In genomic region chr2:182901748-182902147, GRCh38 we compare ENCODE assay signal across 17 cellular contexts. TPM values are rescaled to one million over a fixed set of nuclear protein-coding genes. Genes with fewer than 3 reads are reported as not detected.
DNase-seq lines count a peak whose midpoint lies in the region; ATAC-seq, FAIRE-seq and TF ChIP-seq lines count a peak whose summit lies in the region.
"Had no signal": no experiment of that assay in that cellular context is flagged by ENCODE, and none has a peak within 500 bp of the region (broad histone marks: within the 10 kb centered on the region; RNA-seq: fewer than 3 reads in every experiment).

No MANE protein-coding gene starts in this region.

- no peaks in the 10 kb centered on the region for H3K79me2 ChIP-seq in K562 (ENCODE audit: control insufficient read depth, insufficient read depth, low read length)

- H3K27me3 Mint-ChIP-seq in nephron progenitor cell (ENCODE audit: low read depth, poor library complexity) (no peaks in the 10 kb centered on the region), chondrocyte (ENCODE audit: low read depth) (no peaks in the 10 kb centered on the region)
- H3K27me3 Mint-ChIP-seq in stimulated activated memory B cell treated with anti-CD40 and anti-IgM and Interleukin-4, amounts not matched to agents 10 μg/mL and 1 μg/mL and 100 μg/mL, for 72 hours: peaks cover 3% of the 10 kb centered on the region
- H3K27me3 Mint-ChIP-seq: CD4-positive, CD25-positive, alpha-beta regulatory T cell; IgD-negative memory B cell had no signal

- H3K9me1 ChIP-seq in K562 (ENCODE audit: control insufficient read depth, insufficient read depth, low read length): no peaks in the 10 kb centered on the region

- peaks cover 18% of the 10 kb centered on the region for H3K4me1 Mint-ChIP-seq in nephron progenitor cell
- no peaks in the 10 kb centered on the region for H3K4me1 Mint-ChIP-seq in stimulated activated memory B cell treated with anti-CD40 and anti-IgM and Interleukin-4, amounts not matched to agents 10 μg/mL and 1 μg/mL and 100 μg/mL, for 72 hours
- peaks cover 2% of the 10 kb centered on the region for H3K4me1 Mint-ChIP-seq in chondrocyte (ENCODE audit: low read depth)
- H3K4me1 Mint-ChIP-seq: CD4-positive, CD25-positive, alpha-beta regulatory T cell; IgD-negative memory B cell had no signal

- in situ Hi-C loops in K562 (cut with MboI): no loop called here

- WGBS in K562 (ENCODE audit: insufficient coverage, low coverage, missing lambda C conversion rate): 57% methylated on average over 6 of the region's 6 CpGs

- no peaks in the 10 kb centered on the region for H4K20me1 ChIP-seq in K562 (replicated peaks; ENCODE audit: control insufficient read depth, insufficient read depth, low read length)
- H4K20me1 ChIP-seq: BLaER1 treated with 17β-estradiol and CSF1 and Interleukin-3, amounts not matched to agents 10 nM and 100 nM had no signal

- CTCF ChIA-PET in K562 (lab: Yijun Ruan, JAX; ENCODE audit: low intra/inter-chr PET ratio): no interaction called here

- TF ChIP-seq EP300 in K562 (IDR thresholded peaks at IDR 0.05; ENCODE audit: low read length): no peak

- no peaks in the 10 kb centered on the region for H3K27me3 ChIP-seq in K562 (ENCODE audit: control insufficient read depth in 2 of 2, insufficient read depth in 2 of 2, low read length in 2 of 2)
- H3K27me3 ChIP-seq: BLaER1 treated with 17β-estradiol and CSF1 and Interleukin-3, amounts not matched to agents 10 nM and 100 nM had no signal

- ATAC-seq in K562: peak; percentile 52
- ATAC-seq in stimulated activated memory B cell treated with anti-CD40 and anti-IgM and Interleukin-4, amounts not matched to agents 10 μg/mL and 1 μg/mL and 100 μg/mL, for 72 hours: peak; percentile 25
- ATAC-seq in GM21737 (IDR thresholded peaks at IDR 0.05; ENCODE audit: unreplicated experiment): no peak

- no peak for FAIRE-seq in K562 (lab: Jason Lieb, UNC)
- FAIRE-seq: GM12892 had no signal

- H3K4me3 ChIP-seq in K562: no peak overlapping the region
- H3K4me3 ChIP-seq: BLaER1 treated with 17β-estradiol and CSF1 and Interleukin-3, amounts not matched to agents 10 nM and 100 nM had no signal

- TF ChIP-seq RAD21 in K562 (CRISPR knock-in tag; conservative IDR thresholded peaks at IDR 0.05 in 1 of 2, IDR thresholded peaks at IDR 0.05 in 1 of 2): no peak

- DNase-seq in DMS 273 (lab: John Stamatoyannopoulos, UW; ENCODE audit: unreplicated experiment) (peak; percentile 19), DMS 273 treated with DMSO at 0.1 percent for 48 hours (lab: John Stamatoyannopoulos, UW) (no peak), K562 (ENCODE audit: extremely low read depth in 1 of 4, low spot score in 3 of 4) (no peak), nephron progenitor cell (no peak), chondrocyte (ENCODE audit: low spot score) (no peak), EL (no peak)
- DNase-seq: CD4-positive, CD25-positive, alpha-beta regulatory T cell; DMS153; DMS79 treated with DMSO at 0.1 percent for 48 hours; GDM1; HCEC 1CT had no signal

- no peak overlapping the region for H3K4me2 ChIP-seq in K562 (ENCODE audit: insufficient read depth, low read length)
- H3K4me2 ChIP-seq: BLaER1 treated with 17β-estradiol and CSF1 and Interleukin-3, amounts not matched to agents 10 nM and 100 nM had no signal

- intact Hi-C loops in K562 (cut with micrococcal nuclease): no loop called here

- no peaks in the 10 kb centered on the region for H3K9me3 Mint-ChIP-seq in nephron progenitor cell
- H3K9me3 Mint-ChIP-seq in stimulated activated memory B cell treated with anti-CD40 and anti-IgM and Interleukin-4, amounts not matched to agents 10 μg/mL and 1 μg/mL and 100 μg/mL, for 72 hours: no peaks in the 10 kb centered on the region
- H3K9me3 Mint-ChIP-seq in chondrocyte (ENCODE audit: low read depth): no peaks in the 10 kb centered on the region
- H3K9me3 Mint-ChIP-seq: CD4-positive, CD25-positive, alpha-beta regulatory T cell; IgD-negative memory B cell had no signal

- H3K9me3 ChIP-seq in K562 (replicated peaks; ENCODE audit: control insufficient read depth, insufficient read depth, low read depth, low read length): no peaks in the 10 kb centered on the region
- H3K9me3 ChIP-seq: BLaER1 treated with 17β-estradiol and CSF1 and Interleukin-3, amounts not matched to agents 10 nM and 100 nM had no signal

- no peak for TF ChIP-seq CTCF in K562 (IDR thresholded peaks at IDR 0.05 in 2 of 3, conservative IDR thresholded peaks at IDR 0.05 in 1 of 3; ENCODE audit: insufficient read depth in 2 of 3, low read depth in 1 of 3, low read length in 3 of 3)
- TF ChIP-seq CTCF in nephron progenitor cell (IDR thresholded peaks at IDR 0.05): no peak
- TF ChIP-seq CTCF in chondrocyte (IDR thresholded peaks at IDR 0.05): no peak

- POLR2A ChIA-PET in K562 (lab: Yijun Ruan, JAX): interaction anchor here (0.8 to 1.5 kb wide), 3 partner anchors 9 to 24 kb away, joined by 3 to 5 read pairs (median 3); no protein-coding TSS in a partner anchor

- H3K36me3 ChIP-seq in K562 (ENCODE audit: control insufficient read depth, insufficient read depth, low read length): peaks cover 3% of the 10 kb centered on the region; the same call in 1 of the 3 replicates
- H3K36me3 ChIP-seq: BLaER1 treated with 17β-estradiol and CSF1 and Interleukin-3, amounts not matched to agents 10 nM and 100 nM had no signal

- no peak overlapping the region for H3K27ac ChIP-seq in K562 (ENCODE audit: extremely low read depth, low read depth, low read length)
- H3K27ac ChIP-seq: 22Rv1; BLaER1 treated with 17β-estradiol and CSF1 and Interleukin-3, amounts not matched to agents 10 nM and 100 nM had no signal

- peak overlapping the region; percentile 2 for H3K27ac Mint-ChIP-seq in nephron progenitor cell
- H3K27ac Mint-ChIP-seq in stimulated activated memory B cell treated with anti-CD40 and anti-IgM and Interleukin-4, amounts not matched to agents 10 μg/mL and 1 μg/mL and 100 μg/mL, for 72 hours: no peak overlapping the region
- H3K27ac Mint-ChIP-seq in chondrocyte (ENCODE audit: unreplicated experiment): no peak overlapping the region
- H3K27ac Mint-ChIP-seq: CD4-positive, CD25-positive, alpha-beta regulatory T cell; IgD-negative memory B cell had no signal

- H2AFZ ChIP-seq in K562 (ENCODE audit: low read depth, low read length): no peak overlapping the region

- TF ChIP-seq POLR2A in K562 (conservative IDR thresholded peaks at IDR 0.05): no peak

- H3K4me3 Mint-ChIP-seq in nephron progenitor cell (no peak overlapping the region), chondrocyte (ENCODE audit: unreplicated experiment) (no peak overlapping the region)
- no peak overlapping the region for H3K4me3 Mint-ChIP-seq in stimulated activated memory B cell treated with anti-CD40 and anti-IgM and Interleukin-4, amounts not matched to agents 10 μg/mL and 1 μg/mL and 100 μg/mL, for 72 hours
- H3K4me3 Mint-ChIP-seq: CD4-positive, CD25-positive, alpha-beta regulatory T cell; IgD-negative memory B cell had no signal

- no TSS peak for BruUV-seq in K562 (replicated peaks; lab: Mats Ljungman, UMichigan)

- H3K4me1 ChIP-seq in K562 (replicated peaks in 1 of 2; ENCODE audit: control insufficient read depth in 2 of 2, insufficient read depth in 2 of 2, low read length in 2 of 2): no peaks in the 10 kb centered on the region
- H3K4me1 ChIP-seq: BLaER1 treated with 17β-estradiol and CSF1 and Interleukin-3, amounts not matched to agents 10 nM and 100 nM had no signal

- H3K36me3 Mint-ChIP-seq in nephron progenitor cell (ENCODE audit: low read depth) (peaks cover 14% of the 10 kb centered on the region), chondrocyte (ENCODE audit: low read depth) (peaks cover 3% of the 10 kb centered on the region)
- no peaks in the 10 kb centered on the region for H3K36me3 Mint-ChIP-seq in stimulated activated memory B cell treated with anti-CD40 and anti-IgM and Interleukin-4, amounts not matched to agents 10 μg/mL and 1 μg/mL and 100 μg/mL, for 72 hours
- H3K36me3 Mint-ChIP-seq: CD4-positive, CD25-positive, alpha-beta regulatory T cell; IgD-negative memory B cell had no signal

- H3K9ac ChIP-seq in K562 (ENCODE audit: insufficient read depth in 1 of 2, low read depth in 2 of 2, low read length in 2 of 2): 0 out of 4 replicates have a peak overlapping the region, but pooled peaks of 1 of the 2 experiments have one; percentile 6
- H3K9ac ChIP-seq: BLaER1 treated with 17β-estradiol and CSF1 and Interleukin-3, amounts not matched to agents 10 nM and 100 nM had no signal

TF ChIP-seq in K562, 482 proteins besides CTCF, POLR2A, EP300 and RAD21:
- TF ChIP-seq POLR2AphosphoS2 (IDR thresholded peaks at IDR 0.05; ENCODE audit: low read length) (0 out of 2 replicates have a peak, but pooled peaks have one; percentile 18), TCF3 (CRISPR knock-in tag; IDR thresholded peaks at IDR 0.05) (no peak)

RNA-seq across cellular contexts. Expression of gene FRZB, which starts 35.3 kb away (rescaled TPM):
- 0.12 and 0.44 TPM in 2 replicates for total RNA-seq in K562 (2011; cell fraction: chromatin; rRNA removed; ENCODE audit: low replicate concordance)
- total RNA-seq in K562 (2011; cell fraction: nucleolus; rRNA removed): 0.17 and 0.26 TPM in 2 replicates
- 0.15 and 0.38 TPM in 2 replicates for total RNA-seq in K562 (2011; cell fraction: nucleoplasm; rRNA removed)
- total RNA-seq in K562 (2014; rRNA removed) (not detected in 2 replicates), K562 (2014; rRNA removed; fragmentation: Illumina TruSeq; extraction: Trizol) (0.06 TPM in 1 of 2 replicates, not detected in the other), K562 (2015; rRNA removed; fragmentation: Illumina TruSeq; extraction: Trizol) (not detected in 2 replicates), K562 (2021) (not detected in 2 replicates), chondrocyte (13.8 to 31.6 TPM (median 15.0 TPM) in 3 replicates)
- polyA plus RNA-seq in K562 (2011; rRNA removed) (0.01 and 0.11 TPM in 2 replicates), K562 (2014; fragmentation: Illumina TruSeq; extraction: Trizol) (0.03 and 0.08 TPM in 2 replicates), K562 (2014; fragmentation: Nextera tagmentation; extraction: Ambion mirVana) (not detected), K562 (2014; rRNA removed) (0.03 and 0.05 TPM in 2 replicates)
- polyA plus RNA-seq in K562 (2011; cell fraction: cytosol; rRNA removed): 0.01 TPM in 1 of 2 replicates, not detected in the other
- 0.21 and 0.34 TPM in 2 replicates for polyA plus RNA-seq in K562 (2011; cell fraction: nucleus; rRNA removed)
- polyA plus RNA-seq in K562 (2012): 0.03 and 0.11 TPM in 2 replicates
- 0.06 TPM in 1 of 2 replicates, not detected in the other for polyA minus RNA-seq in K562 (2011; rRNA and poly(A)+ RNA removed)
- polyA minus RNA-seq in K562 (2011; cell fraction: cytosol; rRNA and poly(A)+ RNA removed): not detected in 2 replicates
- 0.13 and 0.22 TPM in 2 replicates for polyA minus RNA-seq in K562 (2011; cell fraction: nucleus; rRNA and poly(A)+ RNA removed)
- total RNA-seq: CD4-positive, CD25-positive, alpha-beta regulatory T cell had no signal
- polyA plus RNA-seq: CD4-positive, CD25-positive, alpha-beta regulatory T cell had no signal

Comparison
In these comparisons a context has a peak if more than half of its experiments do, and no peak if none do; other contexts are left out.
1. RNA of gene FRZB, which starts 35.3 kb away (total RNA-seq): 13.8 to 31.6 TPM in chondrocyte; 0.06 to 0.44 TPM in K562; every median in the first group is over 10 times any median in the second.